Comparison of ENCODE assay signal across 9 cellular contexts in genomic region chr7:29875741-29876140, GRCh38.
"Had no signal": no experiment of that assay in that cellular context is flagged by ENCODE, and none has a peak within 500 bp of the region (broad histone marks: within the 10 kb centered on the region; RNA-seq: fewer than 3 reads in every experiment).

No MANE protein-coding gene starts in this region.

- ATAC-seq: GM23338, HCT116 had no signal

- H3K27ac ChIP-seq: GM23248 had no signal

- H3K4me1 ChIP-seq: HAP-1 had no signal

- H2AFZ ChIP-seq: GM23248, GM23338 had no signal

- H3K4me2 ChIP-seq: GM23338 had no signal

- H3K9me3 ChIP-seq: HAP-1 had no signal

- H3K4me3 ChIP-seq: GM23248, GM23338, HAP-1 had no signal

- H3K9ac ChIP-seq: GM23248 had no signal

- DNase-seq: GM23248, GOT3, H7, H9, HCEC 1CT, HFFc6 had no signal
